In the genomic region with DNA sequence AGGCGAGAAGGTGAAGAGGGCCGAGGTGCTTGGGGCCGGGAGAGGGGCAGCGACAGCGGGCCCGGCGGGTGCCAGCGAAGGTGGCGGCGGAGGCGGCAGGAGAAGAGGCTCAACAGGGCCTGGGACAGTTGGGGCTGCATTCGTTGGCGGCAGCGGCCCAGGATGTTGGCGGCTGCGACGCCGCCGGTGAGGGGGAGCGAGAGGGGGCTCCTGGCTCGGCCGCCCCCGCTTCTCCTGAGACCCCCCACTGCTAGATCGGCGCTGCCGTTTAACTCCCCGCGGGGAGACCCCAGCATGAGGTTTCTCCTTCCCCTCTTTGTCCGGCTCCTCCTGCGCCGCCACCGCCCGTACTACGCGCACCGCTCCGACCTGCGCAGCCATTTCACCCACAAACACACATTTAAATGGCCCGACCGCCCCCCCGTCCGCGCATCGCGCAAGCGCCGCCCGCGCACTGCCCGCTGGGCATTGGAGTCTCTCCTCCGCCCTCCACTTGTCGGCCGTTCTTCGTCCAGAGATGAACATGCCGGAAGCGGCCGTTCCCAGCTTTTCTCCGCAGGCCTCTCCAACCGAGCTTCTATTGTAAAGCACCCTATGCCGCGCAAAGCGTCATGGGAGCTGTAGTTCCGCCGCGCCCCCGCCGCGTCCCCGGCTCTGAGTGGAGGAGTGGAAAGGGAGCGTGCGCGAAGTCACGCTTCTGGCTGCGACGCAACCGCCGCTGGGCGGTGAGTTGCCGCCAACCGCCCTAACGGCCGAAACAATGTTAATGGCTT, we compare ENCODE assay signal across 1 cellular context.
TF ChIP-seq lines count a peak whose summit lies in the region.

RSBN1 (minus strand) TSS at position 589 of the 773 bp plus-strand sequence; CDS start at position 525, 64 bp downstream.

TF ChIP-seq in K562, 482 proteins besides CTCF, POLR2A, EP300 and RAD21 (continued from another document and continues in another):
- TF ChIP-seq, protein P1, sequence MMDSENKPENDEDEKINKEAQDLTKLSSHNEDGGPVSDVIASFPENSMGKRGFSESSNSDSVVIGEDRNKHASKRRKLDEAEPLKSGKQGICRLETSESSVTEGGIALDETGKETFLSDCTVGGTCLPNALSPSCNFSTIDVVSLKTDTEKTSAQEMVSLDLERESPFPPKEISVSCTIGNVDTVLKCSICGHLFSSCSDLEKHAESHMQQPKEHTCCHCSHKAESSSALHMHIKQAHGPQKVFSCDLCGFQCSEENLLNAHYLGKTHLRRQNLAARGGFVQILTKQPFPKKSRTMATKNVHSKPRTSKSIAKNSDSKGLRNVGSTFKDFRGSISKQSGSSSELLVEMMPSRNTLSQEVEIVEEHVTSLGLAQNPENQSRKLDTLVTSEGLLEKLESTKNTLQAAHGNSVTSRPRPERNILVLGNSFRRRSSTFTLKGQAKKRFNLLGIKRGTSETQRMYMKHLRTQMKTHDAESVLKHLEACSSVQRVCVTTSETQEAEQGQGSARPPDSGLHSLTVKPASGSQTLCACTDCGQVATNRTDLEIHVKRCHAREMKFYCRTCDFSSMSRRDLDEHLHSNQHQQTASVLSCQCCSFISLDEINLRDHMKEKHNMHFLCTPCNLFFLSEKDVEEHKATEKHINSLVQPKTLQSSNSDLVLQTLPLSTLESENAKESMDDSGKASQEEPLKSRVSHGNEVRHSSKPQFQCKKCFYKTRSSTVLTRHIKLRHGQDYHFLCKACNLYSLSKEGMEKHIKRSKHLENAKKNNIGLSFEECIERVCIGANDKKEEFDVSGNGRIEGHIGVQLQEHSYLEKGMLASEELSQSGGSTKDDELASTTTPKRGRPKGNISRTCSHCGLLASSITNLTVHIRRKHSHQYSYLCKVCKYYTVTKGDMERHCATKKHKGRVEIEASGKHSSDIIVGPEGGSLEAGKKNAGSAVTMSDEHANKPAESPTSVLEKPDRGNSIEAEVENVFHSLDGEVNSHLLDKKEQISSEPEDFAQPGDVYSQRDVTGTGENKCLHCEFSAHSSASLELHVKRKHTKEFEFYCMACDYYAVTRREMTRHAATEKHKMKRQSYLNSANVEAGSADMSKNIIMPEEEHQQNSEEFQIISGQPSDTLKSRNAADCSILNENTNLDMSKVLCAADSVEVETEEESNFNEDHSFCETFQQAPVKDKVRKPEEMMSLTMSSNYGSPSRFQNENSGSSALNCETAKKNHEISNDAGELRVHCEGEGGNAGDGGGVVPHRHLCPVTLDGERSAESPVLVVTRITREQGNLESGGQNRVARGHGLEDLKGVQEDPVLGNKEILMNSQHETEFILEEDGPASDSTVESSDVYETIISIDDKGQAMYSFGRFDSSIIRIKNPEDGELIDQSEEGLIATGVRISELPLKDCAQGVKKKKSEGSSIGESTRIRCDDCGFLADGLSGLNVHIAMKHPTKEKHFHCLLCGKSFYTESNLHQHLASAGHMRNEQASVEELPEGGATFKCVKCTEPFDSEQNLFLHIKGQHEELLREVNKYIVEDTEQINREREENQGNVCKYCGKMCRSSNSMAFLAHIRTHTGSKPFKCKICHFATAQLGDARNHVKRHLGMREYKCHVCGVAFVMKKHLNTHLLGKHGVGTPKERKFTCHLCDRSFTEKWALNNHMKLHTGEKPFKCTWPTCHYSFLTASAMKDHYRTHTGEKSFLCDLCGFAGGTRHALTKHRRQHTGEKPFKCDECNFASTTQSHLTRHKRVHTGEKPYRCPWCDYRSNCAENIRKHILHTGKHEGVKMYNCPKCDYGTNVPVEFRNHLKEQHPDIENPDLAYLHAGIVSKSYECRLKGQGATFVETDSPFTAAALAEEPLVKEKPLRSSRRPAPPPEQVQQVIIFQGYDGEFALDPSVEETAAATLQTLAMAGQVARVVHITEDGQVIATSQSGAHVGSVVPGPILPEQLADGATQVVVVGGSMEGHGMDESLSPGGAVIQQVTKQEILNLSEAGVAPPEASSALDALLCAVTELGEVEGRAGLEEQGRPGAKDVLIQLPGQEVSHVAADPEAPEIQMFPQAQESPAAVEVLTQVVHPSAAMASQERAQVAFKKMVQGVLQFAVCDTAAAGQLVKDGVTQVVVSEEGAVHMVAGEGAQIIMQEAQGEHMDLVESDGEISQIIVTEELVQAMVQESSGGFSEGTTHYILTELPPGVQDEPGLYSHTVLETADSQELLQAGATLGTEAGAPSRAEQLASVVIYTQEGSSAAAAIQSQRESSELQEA (IDR thresholded peaks at IDR 0.05; ENCODE audit: low read depth), result peak; percentile 94
- TF ChIP-seq KHSRP (IDR thresholded peaks at IDR 0.05) (no peak), GATAD2A (IDR thresholded peaks at IDR 0.05) (0 out of 2 replicates have a peak, but pooled peaks have one; percentile 66), CTBP1 (IDR thresholded peaks at IDR 0.05; ENCODE audit: borderline replicate concordance) (peak; percentile 92), ZC3H4 (CRISPR knock-in tag; IDR thresholded peaks at IDR 0.05; ENCODE audit: borderline replicate concordance) (no peak), CC2D1A (IDR thresholded peaks at IDR 0.05) (no peak; the same call in 1 of the 2 replicates), ZBTB8A (IDR thresholded peaks at IDR 0.05; ENCODE audit: partially characterized antibody) (no peak), KDM4B (IDR thresholded peaks at IDR 0.05; ENCODE audit: borderline replicate concordance in 2 of 2, low read depth in 1 of 2) (peak in 1 of 2 experiments; percentile 77; a peak in 1 of 4 replicates), BRF1 (IDR thresholded peaks at IDR 0.05; ENCODE audit: borderline replicate concordance, extremely low read depth, insufficient read length) (no peak), ZNF766 (CRISPR knock-in tag; conservative IDR thresholded peaks at IDR 0.05) (peak; percentile 90), ZNF408 (CRISPR knock-in tag; IDR thresholded peaks at IDR 0.05; ENCODE audit: low read depth) (no peak), NFYB (IDR thresholded peaks at IDR 0.05; ENCODE audit: extremely low read depth, insufficient read length) (no peak), ERF (CRISPR knock-in tag; IDR thresholded peaks at IDR 0.05) (peak; percentile 66; the same call in 1 of the 2 replicates), THRA (IDR thresholded peaks at IDR 0.05) (no peak), DEAF1 (CRISPR knock-in tag; IDR thresholded peaks at IDR 0.05) (no peak), SUPT5H (IDR thresholded peaks at IDR 0.05) (peak; percentile 93), NCOR1 (IDR thresholded peaks at IDR 0.05) (peak; percentile 46), RNF2 (IDR thresholded peaks at IDR 0.05) (peak; percentile 89), KAT7 (CRISPR knock-in tag; IDR thresholded peaks at IDR 0.05; ENCODE audit: borderline replicate concordance) (peak; percentile 59; the same call in 1 of the 2 replicates), NONO (IDR thresholded peaks at IDR 0.05; ENCODE audit: low read depth in 2 of 2, low read length in 1 of 2) (peak; percentile 21 to 43; a peak in 1 of 4 replicates), SAFB (IDR thresholded peaks at IDR 0.05; ENCODE audit: borderline replicate concordance, low read depth, low read length) (0 out of 2 replicates have a peak, but pooled peaks have one; percentile 37), POLR2AphosphoS2 (IDR thresholded peaks at IDR 0.05; ENCODE audit: low read length) (no peak), NFRKB (IDR thresholded peaks at IDR 0.05; ENCODE audit: low read depth) (no peak; the same call in 1 of the 2 replicates), KLF6 (CRISPR knock-in tag; IDR thresholded peaks at IDR 0.05; ENCODE audit: borderline replicate concordance) (no peak), ZNF347 (CRISPR knock-in tag; IDR thresholded peaks at IDR 0.05; ENCODE audit: low read depth) (no peak), E2F3 (CRISPR knock-in tag; IDR thresholded peaks at IDR 0.05) (no peak; the same call in none of the 2 replicates), BRCA1 (IDR thresholded peaks at IDR 0.05) (no peak), BRCA1 (CRISPR knock-in tag; IDR thresholded peaks at IDR 0.05) (no peak; the same call in 1 of the 2 replicates), TBL1XR1 (IDR thresholded peaks at IDR 0.05; ENCODE audit: low read length in 2 of 2) (0 out of 4 replicates have a peak, but pooled peaks of 1 of the 2 experiments have one; percentile 63), ELF2 (CRISPR knock-in tag; IDR thresholded peaks at IDR 0.05) (0 out of 2 replicates have a peak, but pooled peaks have one; percentile 75), ZNF511 (CRISPR knock-in tag; IDR thresholded peaks at IDR 0.05) (0 out of 2 replicates have a peak, but pooled peaks have one; percentile 1), FOXK1 (CRISPR knock-in tag; IDR thresholded peaks at IDR 0.05; ENCODE audit: borderline replicate concordance) (0 out of 2 replicates have a peak, but pooled peaks have one; percentile 10), ZNF518B (CRISPR knock-in tag; IDR thresholded peaks at IDR 0.05) (no peak)
- TF ChIP-seq, protein P2, sequence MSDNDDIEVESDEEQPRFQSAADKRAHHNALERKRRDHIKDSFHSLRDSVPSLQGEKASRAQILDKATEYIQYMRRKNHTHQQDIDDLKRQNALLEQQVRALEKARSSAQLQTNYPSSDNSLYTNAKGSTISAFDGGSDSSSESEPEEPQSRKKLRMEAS (CRISPR knock-in tag; IDR thresholded peaks at IDR 0.05), result peak; percentile 94
- TF ChIP-seq, protein P3, sequence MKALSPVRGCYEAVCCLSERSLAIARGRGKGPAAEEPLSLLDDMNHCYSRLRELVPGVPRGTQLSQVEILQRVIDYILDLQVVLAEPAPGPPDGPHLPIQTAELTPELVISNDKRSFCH (CRISPR knock-in tag; IDR thresholded peaks at IDR 0.05), result no peak
- TF ChIP-seq, protein P3 (tag; IDR thresholded peaks at IDR 0.05), result peak; percentile 73; the same call in 1 of the 2 replicates
- TF ChIP-seq, protein P4, sequence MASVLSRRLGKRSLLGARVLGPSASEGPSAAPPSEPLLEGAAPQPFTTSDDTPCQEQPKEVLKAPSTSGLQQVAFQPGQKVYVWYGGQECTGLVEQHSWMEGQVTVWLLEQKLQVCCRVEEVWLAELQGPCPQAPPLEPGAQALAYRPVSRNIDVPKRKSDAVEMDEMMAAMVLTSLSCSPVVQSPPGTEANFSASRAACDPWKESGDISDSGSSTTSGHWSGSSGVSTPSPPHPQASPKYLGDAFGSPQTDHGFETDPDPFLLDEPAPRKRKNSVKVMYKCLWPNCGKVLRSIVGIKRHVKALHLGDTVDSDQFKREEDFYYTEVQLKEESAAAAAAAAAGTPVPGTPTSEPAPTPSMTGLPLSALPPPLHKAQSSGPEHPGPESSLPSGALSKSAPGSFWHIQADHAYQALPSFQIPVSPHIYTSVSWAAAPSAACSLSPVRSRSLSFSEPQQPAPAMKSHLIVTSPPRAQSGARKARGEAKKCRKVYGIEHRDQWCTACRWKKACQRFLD (CRISPR knock-in tag; IDR thresholded peaks at IDR 0.05), result peak; percentile 71
- TF ChIP-seq, protein P5, sequence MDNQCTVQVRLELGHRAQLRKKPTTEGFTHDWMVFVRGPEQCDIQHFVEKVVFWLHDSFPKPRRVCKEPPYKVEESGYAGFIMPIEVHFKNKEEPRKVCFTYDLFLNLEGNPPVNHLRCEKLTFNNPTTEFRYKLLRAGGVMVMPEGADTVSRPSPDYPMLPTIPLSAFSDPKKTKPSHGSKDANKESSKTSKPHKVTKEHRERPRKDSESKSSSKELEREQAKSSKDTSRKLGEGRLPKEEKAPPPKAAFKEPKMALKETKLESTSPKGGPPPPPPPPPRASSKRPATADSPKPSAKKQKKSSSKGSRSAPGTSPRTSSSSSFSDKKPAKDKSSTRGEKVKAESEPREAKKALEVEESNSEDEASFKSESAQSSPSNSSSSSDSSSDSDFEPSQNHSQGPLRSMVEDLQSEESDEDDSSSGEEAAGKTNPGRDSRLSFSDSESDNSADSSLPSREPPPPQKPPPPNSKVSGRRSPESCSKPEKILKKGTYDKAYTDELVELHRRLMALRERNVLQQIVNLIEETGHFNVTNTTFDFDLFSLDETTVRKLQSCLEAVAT (IDR thresholded peaks at IDR 0.05), result peak in 1 of 2 experiments; percentile 12; a peak in 2 of 4 replicates
